In genomic region chr1:43582162-43582566, GRCh38 we compare ENCODE assay signal across 9 cellular contexts. TPM values are rescaled to one million over a fixed set of nuclear protein-coding genes. Genes with fewer than 3 reads are reported as not detected.
A peak's percentile ranks its signal among the peaks of the same experiment; 100 is the strongest.
DNase-seq lines count a peak whose midpoint lies in the region; ATAC-seq and TF ChIP-seq lines count a peak whose summit lies in the region.
"Had no signal": no experiment of that assay in that cellular context is flagged by ENCODE, and none has a peak within 500 bp of the region (broad histone marks: within the 10 kb centered on the region; RNA-seq: fewer than 3 reads in every experiment).

No MANE protein-coding gene starts in this region.

- no peaks in the 10 kb centered on the region for H3K9me3 ChIP-seq in lung (ENCODE audit: control insufficient read depth in 2 of 2, insufficient read depth in 1 of 2, low read length in 1 of 2)
- H3K9me3 ChIP-seq: right lobe of liver had no signal

- no peak overlapping the region for H3K4me3 ChIP-seq in lung
- H3K4me3 ChIP-seq: right lobe of liver had no signal

- no peaks in the 10 kb centered on the region for H3K4me1 ChIP-seq in lung (ENCODE audit: control insufficient read depth in 2 of 2, insufficient read depth in 2 of 2, low read length in 2 of 2)
- H3K4me1 ChIP-seq: right lobe of liver had no signal

- DNase-seq in GM04504 (ENCODE audit: low read depth) (peak; percentile 81), NCI-H748 treated with DMSO at 0.1 percent for 48 hours (lab: John Stamatoyannopoulos, UW) (peak; percentile 53), amniotic epithelial cell (ENCODE audit: low read depth) (peak; percentile 94), lung (ENCODE audit: low spot score) (peak; percentile 44), stromal cell of bone marrow (ENCODE audit: low read depth) (peak; percentile 84), T-helper 1 cell (no peak)
- DNase-seq: right lobe of liver had no signal

- peak; percentile 88 for ATAC-seq in HG02870 (IDR thresholded peaks at IDR 0.05; ENCODE audit: unreplicated experiment)
- peak; percentile 67 for ATAC-seq in lung (ENCODE audit: insufficient read depth, low FRiP score)
- no peak for ATAC-seq in HG03025 (IDR thresholded peaks at IDR 0.05; ENCODE audit: low FRiP score, unreplicated experiment)

- H3K27ac ChIP-seq in lung (ENCODE audit: low read depth in 1 of 2, low read length in 1 of 2), result no peak overlapping the region
- H3K27ac ChIP-seq: right lobe of liver had no signal

- H3K36me3 ChIP-seq in lung (ENCODE audit: control insufficient read depth in 2 of 2, insufficient read depth in 2 of 2, low read length in 2 of 2), result peaks cover 0 to 9% of the 10 kb centered on the region in 2 donors

- no peaks in the 10 kb centered on the region for H3K27me3 ChIP-seq in lung (ENCODE audit: control insufficient read depth, insufficient read depth)
- H3K27me3 ChIP-seq: right lobe of liver had no signal

- 82 to 86% methylated on average over 5 of the region's 5 CpGs for WGBS in lung, 2 donors

- no peak for TF ChIP-seq CTCF in lung (IDR thresholded peaks at IDR 0.05; ENCODE audit: control extremely low read depth, extremely low read depth)

RNA-seq across cellular contexts. Expression of gene PTPRF, which starts 51.5 kb away (rescaled TPM):
- total RNA-seq in lung, result 100 to 1,000 TPM; 139 to 160 TPM
- polyA plus RNA-seq in lung, result 10 to 100 TPM; 40.0 to 45.5 TPM

Comparison
In these comparisons a context has a peak if more than half of its experiments do, and no peak if none do; other contexts are left out.
1. DNase-seq: peak in GM04504 (single experiment), NCI-H748 treated with DMSO at 0.1 percent for 48 hours (single experiment), amniotic epithelial cell (single experiment), lung (single experiment) and stromal cell of bone marrow (single experiment); none in T-helper 1 cell (0 of 5).